21 cellular contexts compared by ENCODE assay signal in genomic region chr5:128673010-128673409, GRCh38.
DNase-seq lines count a peak whose midpoint lies in the region; ATAC-seq, FAIRE-seq and TF ChIP-seq lines count a peak whose summit lies in the region.
"Had no signal": no experiment of that assay in that cellular context is flagged by ENCODE, and none has a peak within 500 bp of the region (broad histone marks: within the 10 kb centered on the region; RNA-seq: fewer than 3 reads in every experiment).

No MANE protein-coding gene starts in this region.

- RAD21 ChIA-PET in GM12878 (lab: Charles Lee; ENCODE audit: unreplicated experiment), result interaction anchor here (1.6 kb wide), 1 partner anchor 171 kb away, joined by 3 read pairs; no protein-coding TSS in a partner anchor

- DNase-seq in MM.1S (no peak), GM12878 (ENCODE audit: low read depth, low spot score) (no peak), hepatocyte (ENCODE audit: low spot score) (no peak), neural progenitor cell (ENCODE audit: low spot score) (no peak), GDM1 (lab: John Stamatoyannopoulos, UW) (no peak), T-cell (no peak)
- no peak for DNase-seq in activated CD8-positive, alpha-beta T cell treated with anti-CD3 and anti-CD28 coated beads, Interleukin-2, amount 10 ng/mL, durations not matched to agents 7 days and 5 days
- DNase-seq: Caco-2; CD4-positive, CD25-positive, alpha-beta regulatory T cell; CD8-positive, alpha-beta T cell; DMS79; EL; GF-D8; GOT3 had no signal

- TF ChIP-seq POLR2A in GM12878 (IDR thresholded peaks at IDR 0.05; ENCODE audit: low read depth, low read length), result no peak

- 31% methylated on average over 4 of the region's 4 CpGs for WGBS in GM12878 (ENCODE audit: insufficient coverage, insufficient replicate concordance, low lambda C conversion rate, missing lambda C conversion rate)
- WGBS in hepatocyte (ENCODE audit: low lambda C conversion rate, missing lambda C conversion rate), result 82% methylated on average over 4 of the region's 4 CpGs

- peaks cover 24% of the 10 kb centered on the region for H3K4me1 Mint-ChIP-seq in neural progenitor cell
- no peaks in the 10 kb centered on the region for H3K4me1 Mint-ChIP-seq in activated CD8-positive, alpha-beta T cell treated with anti-CD3 and anti-CD28 coated beads, Interleukin-2, amount 10 ng/mL, durations not matched to agents 7 days and 5 days (ENCODE audit: low read depth)
- no peaks in the 10 kb centered on the region for H3K4me1 Mint-ChIP-seq in T-cell
- H3K4me1 Mint-ChIP-seq: B cell; CD4-positive, CD25-positive, alpha-beta regulatory T cell had no signal

- H3K4me3 ChIP-seq in MM.1S (ENCODE audit: low read length), result no peak overlapping the region
- no peak overlapping the region for H3K4me3 ChIP-seq in GM12878
- no peak overlapping the region for H3K4me3 ChIP-seq in hepatocyte
- peak overlapping the region; percentile 27 for H3K4me3 ChIP-seq in neural progenitor cell
- H3K4me3 ChIP-seq: BLaER1, HAP-1 had no signal

- peaks cover 16% of the 10 kb centered on the region for H3K9me3 Mint-ChIP-seq in neural progenitor cell
- H3K9me3 Mint-ChIP-seq in activated CD8-positive, alpha-beta T cell treated with anti-CD3 and anti-CD28 coated beads, Interleukin-2, amount 10 ng/mL, durations not matched to agents 7 days and 5 days (ENCODE audit: insufficient read depth), result no peaks in the 10 kb centered on the region
- peaks cover 0 to 12% (median 6%) of the 10 kb centered on the region in 3 donors for H3K9me3 Mint-ChIP-seq in T-cell

- H3K36me3 Mint-ChIP-seq in neural progenitor cell (no peaks in the 10 kb centered on the region), T-cell (no peaks in the 10 kb centered on the region)
- H3K36me3 Mint-ChIP-seq in activated CD8-positive, alpha-beta T cell treated with anti-CD3 and anti-CD28 coated beads, Interleukin-2, amount 10 ng/mL, durations not matched to agents 7 days and 5 days (ENCODE audit: low read depth), result no peaks in the 10 kb centered on the region
- H3K36me3 Mint-ChIP-seq: CD4-positive, CD25-positive, alpha-beta regulatory T cell; CD8-positive, alpha-beta T cell had no signal

- H3K4me1 ChIP-seq in MM.1S (ENCODE audit: low read length) (no peaks in the 10 kb centered on the region; the same call in 1 of the 2 replicates), GM12878 (ENCODE audit: control insufficient read depth, insufficient read depth, low read length) (no peaks in the 10 kb centered on the region), hepatocyte (ENCODE audit: insufficient read depth) (no peaks in the 10 kb centered on the region), neural progenitor cell (peaks cover 35% of the 10 kb centered on the region)
- H3K4me1 ChIP-seq: BLaER1, Caco-2 had no signal

- H3K9ac ChIP-seq in MM.1S (ENCODE audit: low read length), result 0 out of 2 replicates have a peak overlapping the region, but pooled peaks have one; percentile 0
- H3K9ac ChIP-seq in GM12878 (ENCODE audit: control insufficient read depth, insufficient read depth, low read length), result no peak overlapping the region
- no peak overlapping the region for H3K9ac ChIP-seq in neural progenitor cell
- H3K9ac ChIP-seq: BLaER1 had no signal

- intact Hi-C loops in GM12878 (cut with micrococcal nuclease; ENCODE audit: unreplicated experiment), result loop anchor here (10.0 kb wide), 1 partner anchor 1108 kb away; no protein-coding TSS in a partner anchor

- CTCF ChIA-PET in GM12878 (lab: Yijun Ruan, JAX) (interaction anchor here (0.9 to 3.7 kb wide), 6 partner anchors 20 to 471 kb away, joined by 3 to 23 read pairs (median 4); no protein-coding TSS in a partner anchor), T-cell (lab: Charles Lee) (no interaction called here)
- CTCF ChIA-PET in activated CD8-positive, alpha-beta T cell treated with anti-CD3 and anti-CD28 coated beads, Interleukin-2, amount 10 ng/mL, durations not matched to agents 7 days and 5 days (lab: Charles Lee), result no interaction called here

- H3K27ac Mint-ChIP-seq in neural progenitor cell, result no peak overlapping the region
- H3K27ac Mint-ChIP-seq in activated CD8-positive, alpha-beta T cell treated with anti-CD3 and anti-CD28 coated beads, Interleukin-2, amount 10 ng/mL, durations not matched to agents 7 days and 5 days, result no peak overlapping the region
- H3K27ac Mint-ChIP-seq in T-cell, result no peak overlapping the region
- H3K27ac Mint-ChIP-seq: B cell; CD4-positive, CD25-positive, alpha-beta regulatory T cell; CD8-positive, alpha-beta T cell had no signal

- H3K4me3 Mint-ChIP-seq in neural progenitor cell (no peak overlapping the region), T-cell (no peak overlapping the region)
- no peak overlapping the region for H3K4me3 Mint-ChIP-seq in activated CD8-positive, alpha-beta T cell treated with anti-CD3 and anti-CD28 coated beads, Interleukin-2, amount 10 ng/mL, durations not matched to agents 7 days and 5 days
- H3K4me3 Mint-ChIP-seq: B cell; CD4-positive, CD25-positive, alpha-beta regulatory T cell; CD8-positive, alpha-beta T cell had no signal

- no TSS peak for BruUV-seq in GM12878 (replicated peaks; lab: Mats Ljungman, UMichigan)

- H3K79me2 ChIP-seq in MM.1S (ENCODE audit: low read length) (no peaks in the 10 kb centered on the region), GM12878 (ENCODE audit: control insufficient read depth, insufficient read depth, low read length) (no peaks in the 10 kb centered on the region), hepatocyte (no peaks in the 10 kb centered on the region), neural progenitor cell (ENCODE audit: low read depth) (no peaks in the 10 kb centered on the region)

- no peak for TF ChIP-seq RAD21 in GM12878 (IDR thresholded peaks at IDR 0.05; ENCODE audit: insufficient read depth, low read depth, low read length)

- H3K36me3 ChIP-seq in MM.1S (replicated peaks; ENCODE audit: insufficient read depth, low read length) (no peaks in the 10 kb centered on the region), GM12878 (ENCODE audit: control insufficient read depth in 2 of 2, insufficient read depth in 2 of 2, low read length in 1 of 2) (no peaks in the 10 kb centered on the region), hepatocyte (replicated peaks; ENCODE audit: insufficient read depth, low read depth) (no peaks in the 10 kb centered on the region), neural progenitor cell (no peaks in the 10 kb centered on the region)
- H3K36me3 ChIP-seq: BLaER1, HAP-1 had no signal

- H2AFZ ChIP-seq in MM.1S (ENCODE audit: low read length) (peak overlapping the region; percentile 60), GM12878 (ENCODE audit: control insufficient read depth, low read depth, low read length) (no peak overlapping the region), hepatocyte (no peak overlapping the region), neural progenitor cell (replicated peaks) (no peak overlapping the region)

- POLR2A ChIA-PET in GM12878 (lab: Charles Lee) (no interaction called here), T-cell (lab: Charles Lee) (no interaction called here)
- POLR2A ChIA-PET in activated CD8-positive, alpha-beta T cell treated with anti-CD3 and anti-CD28 coated beads, Interleukin-2, amount 10 ng/mL, durations not matched to agents 7 days and 5 days (lab: Charles Lee), result no interaction called here

- H3K4me2 ChIP-seq in MM.1S (ENCODE audit: low read depth, low read length) (no peak overlapping the region; the same call in 1 of the 2 replicates), GM12878 (ENCODE audit: control insufficient read depth, insufficient read depth) (no peak overlapping the region), hepatocyte (no peak overlapping the region), neural progenitor cell (peak overlapping the region; percentile 69)
- H3K4me2 ChIP-seq: BLaER1 had no signal

- FAIRE-seq in GM12878 (lab: Jason Lieb, UNC), result no peak
- FAIRE-seq: GM12892, H54 had no signal

- H3K9me3 ChIP-seq in MM.1S (replicated peaks; ENCODE audit: insufficient read depth, low read length), result no peaks in the 10 kb centered on the region
- no peaks in the 10 kb centered on the region for H3K9me3 ChIP-seq in GM12878 (replicated peaks; ENCODE audit: control insufficient read depth, insufficient read depth, low read length)
- H3K9me3 ChIP-seq in hepatocyte (ENCODE audit: low read depth), result no peaks in the 10 kb centered on the region
- no peaks in the 10 kb centered on the region for H3K9me3 ChIP-seq in neural progenitor cell (ENCODE audit: low read depth)
- H3K9me3 ChIP-seq: BLaER1, Caco-2, HAP-1 had no signal

- ATAC-seq in GM12878, result no peak
- ATAC-seq in activated CD8-positive, alpha-beta T cell treated with anti-CD3 and anti-CD28 coated beads, Interleukin-2, amount 10 ng/mL, durations not matched to agents 7 days and 5 days, result no peak
- no peak for ATAC-seq in SK-N-SH treated with all-trans-retinoic acid at 6 μM for 48 hours
- ATAC-seq in T-cell (replicated peaks in 1 of 4), result no peak
- ATAC-seq: CD8-positive, alpha-beta T cell had no signal

- H3K9me2 ChIP-seq in MM.1S (replicated peaks; ENCODE audit: insufficient read depth, low read length) (no peaks in the 10 kb centered on the region), hepatocyte (replicated peaks; ENCODE audit: insufficient read depth) (no peaks in the 10 kb centered on the region)

- in situ Hi-C loops in GM12878 (cut with MboI), result loop anchor here (10.0 kb wide), 1 partner anchor 458 kb away; no protein-coding TSS in a partner anchor

- H3K27me3 Mint-ChIP-seq in neural progenitor cell (ENCODE audit: insufficient read depth, low read depth) (peaks cover 11% of the 10 kb centered on the region), T-cell (peaks cover 5 to 8% of the 10 kb centered on the region in 2 donors)
- H3K27me3 Mint-ChIP-seq in activated CD8-positive, alpha-beta T cell treated with anti-CD3 and anti-CD28 coated beads, Interleukin-2, amount 10 ng/mL, durations not matched to agents 7 days and 5 days (ENCODE audit: low read depth), result peaks cover 2% of the 10 kb centered on the region
- H3K27me3 Mint-ChIP-seq: B cell; CD4-positive, CD25-positive, alpha-beta regulatory T cell had no signal

- TF ChIP-seq EP300 in GM12878 (IDR thresholded peaks at IDR 0.05; ENCODE audit: borderline replicate concordance in 1 of 2, control insufficient read depth in 1 of 2, low read depth in 2 of 2, low read length in 2 of 2), result no peak

- TF ChIP-seq CTCF in MM.1S (IDR thresholded peaks at IDR 0.05; ENCODE audit: low read length) (no peak), GM12878 (IDR thresholded peaks at IDR 0.05 in 2 of 3, conservative IDR thresholded peaks at IDR 0.05 in 1 of 3; ENCODE audit: control insufficient read depth in 2 of 3, extremely low read depth in 1 of 3, insufficient read depth in 1 of 3, low read depth in 3 of 3, low read length in 3 of 3) (no peak), hepatocyte (IDR thresholded peaks at IDR 0.05; ENCODE audit: poor library complexity) (no peak), neural progenitor cell (IDR thresholded peaks at IDR 0.05) (no peak)

- SMC1A ChIA-PET in GM12878 (lab: Charles Lee; ENCODE audit: uncharacterized antibody, unreplicated experiment), result interaction anchor here (0.6 to 2.0 kb wide), 6 partner anchors 10 to 114 kb away, joined by 3 to 7 read pairs (median 4); no protein-coding TSS in a partner anchor

- H3F3A ChIP-seq in MM.1S (ENCODE audit: insufficient read depth, low read length), result no peaks in the 10 kb centered on the region
- peaks cover 35% of the 10 kb centered on the region for H3F3A ChIP-seq in neural progenitor cell (ENCODE audit: low read depth)

- H4K20me1 ChIP-seq in MM.1S (ENCODE audit: insufficient read depth, low read length), result no peaks in the 10 kb centered on the region
- H4K20me1 ChIP-seq in GM12878 (ENCODE audit: control insufficient read depth, insufficient read depth), result no peaks in the 10 kb centered on the region
- no peaks in the 10 kb centered on the region for H4K20me1 ChIP-seq in hepatocyte (ENCODE audit: insufficient read depth, poor library complexity, severe bottlenecking)
- no peaks in the 10 kb centered on the region for H4K20me1 ChIP-seq in neural progenitor cell (ENCODE audit: low read depth)
- H4K20me1 ChIP-seq: BLaER1 had no signal

- H3K27ac ChIP-seq in MM.1S (ENCODE audit: low read length) (no peak overlapping the region), GM12878 (ENCODE audit: control insufficient read depth, insufficient read depth) (no peak overlapping the region), hepatocyte (peak overlapping the region; percentile 33), neural progenitor cell (peak overlapping the region; percentile 73)
- H3K27ac ChIP-seq: BLaER1, C4-2B had no signal

- H3K27me3 ChIP-seq in MM.1S (replicated peaks; ENCODE audit: insufficient read depth, low read length), result no peaks in the 10 kb centered on the region
- H3K27me3 ChIP-seq in GM12878 (replicated peaks in 1 of 2; ENCODE audit: control insufficient read depth in 2 of 2, insufficient read depth in 2 of 2, low read length in 1 of 2), result no peaks in the 10 kb centered on the region
- H3K27me3 ChIP-seq in hepatocyte, result no peaks in the 10 kb centered on the region
- no peaks in the 10 kb centered on the region for H3K27me3 ChIP-seq in neural progenitor cell
- H3K27me3 ChIP-seq: BLaER1 had no signal

Comparison
In these comparisons a context has a peak if more than half of its experiments do, and no peak if none do; other contexts are left out.
1. H3K27ac ChIP-seq: peak in hepatocyte (single experiment) and neural progenitor cell (single experiment); none in MM.1S (single experiment) and GM12878 (single experiment).